33 cellular contexts compared by ENCODE assay signal in the genomic region with DNA sequence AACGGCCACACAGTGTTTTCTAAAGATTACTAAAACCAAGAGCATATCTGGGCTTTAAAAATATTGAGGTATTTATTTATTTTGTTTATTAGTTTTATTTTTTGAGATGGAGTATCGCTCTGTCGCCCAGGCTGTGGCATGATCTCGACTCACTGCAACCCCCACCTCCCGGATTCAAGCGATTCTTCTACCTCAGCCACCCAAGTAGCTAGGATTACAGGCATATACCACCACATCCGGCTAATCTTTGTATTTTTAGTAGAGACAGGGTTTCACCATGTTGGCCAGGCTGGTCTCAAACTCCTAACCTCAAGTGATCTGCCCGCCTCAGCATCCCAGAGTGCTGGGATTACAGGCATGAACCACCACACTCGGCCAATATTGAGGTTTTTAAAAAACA. TPM values are rescaled to one million over a fixed set of nuclear protein-coding genes. Genes with fewer than 3 reads are reported as not detected.
"Had no signal": no experiment of that assay in that cellular context is flagged by ENCODE, and none has a peak within 500 bp of the region (broad histone marks: within the 10 kb centered on the region; RNA-seq: fewer than 3 reads in every experiment).

No MANE protein-coding gene starts in this region.

- H2AFZ ChIP-seq: PC-9 had no signal

- DNase-seq: activated CD4-positive, alpha-beta memory T cell treated with anti-CD3 and anti-CD28 coated beads, Interleukin-2, amount 10 ng/mL, durations not matched to agents 7 days and 5 days; activated CD4-positive, alpha-beta T cell treated with anti-CD3 and anti-CD28 coated beads for 1 hour; activated CD4-positive, alpha-beta T cell treated with anti-CD3 and anti-CD28 coated beads for 48 hours; activated CD4-positive, CD25-positive, alpha-beta regulatory T cell; activated CD8-positive, alpha-beta memory T cell treated with anti-CD3 and anti-CD28 coated beads for 24 hours; activated effector memory CD4-positive, alpha-beta T cell treated with anti-CD3 and anti-CD28 coated beads, Interleukin-2, amount 50 U/mL, for 16 hours; activated naive CD4-positive, alpha-beta T cell; activated naive CD4-positive, alpha-beta T cell treated with anti-CD3 and anti-CD28 coated beads, Interleukin-2, amount 50 U/mL, for 16 hours; activated naive CD8-positive, alpha-beta T cell treated with anti-CD3 and anti-CD28 coated beads for 36 hours; activated T-cell treated with anti-CD3 and anti-CD28 coated beads, Interleukin-2, amount 50 U/mL, for 1 hour; activated T-cell treated with anti-CD3 and anti-CD28 coated beads, Interleukin-2, amount 50 U/mL, for 72 hours; amniotic stem cell; aorta; NCI-H1105; NCI-H1417 treated with DMSO at 0.1 percent for 48 hours; NCI-H187 treated with DMSO at 0.1 percent for 48 hours; NCI-H2107; NCI-H2171; NCI-H526 treated with DMSO at 0.1 percent for 48 hours; NCI-H774; PC-9; SIG-M5; SW 1271; T-helper 1 cell; T-helper 2 cell; T-helper 9 cell; WERI-Rb-1 had no signal

- H3K4me1 Mint-ChIP-seq: activated CD4-positive, alpha-beta memory T cell treated with anti-CD3 and anti-CD28 coated beads, Interleukin-2, amount 10 ng/mL, durations not matched to agents 7 days and 5 days; activated naive CD8-positive, alpha-beta T cell treated with anti-CD3 and anti-CD28 coated beads for 36 hours; activated T-helper 17 cell treated with anti-CD3 and anti-CD28 coated beads, Interleukin-2, amount 50 U/mL, for 72 hours had no signal

- H3K4me3 Mint-ChIP-seq: activated CD4-positive, alpha-beta memory T cell treated with anti-CD3 and anti-CD28 coated beads, Interleukin-2, amount 10 ng/mL, durations not matched to agents 7 days and 5 days; activated naive CD8-positive, alpha-beta T cell treated with anti-CD3 and anti-CD28 coated beads for 36 hours; activated T-cell treated with anti-CD3 and anti-CD28 coated beads, Interleukin-2, amount 50 U/mL, for 72 hours; activated T-helper 17 cell treated with anti-CD3 and anti-CD28 coated beads, Interleukin-2, amount 50 U/mL, for 72 hours had no signal

- H3K27me3 Mint-ChIP-seq: activated CD4-positive, alpha-beta memory T cell treated with anti-CD3 and anti-CD28 coated beads, Interleukin-2, amount 10 ng/mL, durations not matched to agents 7 days and 5 days; activated naive CD8-positive, alpha-beta T cell treated with anti-CD3 and anti-CD28 coated beads for 36 hours; activated T-helper 17 cell treated with anti-CD3 and anti-CD28 coated beads, Interleukin-2, amount 50 U/mL, for 72 hours had no signal

- H3K4me2 ChIP-seq: PC-9 had no signal

- H3K4me3 ChIP-seq: PC-9 had no signal

- H3K9me3 Mint-ChIP-seq: activated CD4-positive, alpha-beta memory T cell treated with anti-CD3 and anti-CD28 coated beads, Interleukin-2, amount 10 ng/mL, durations not matched to agents 7 days and 5 days; activated T-cell treated with anti-CD3 and anti-CD28 coated beads, Interleukin-2, amount 50 U/mL, for 72 hours; activated T-helper 17 cell treated with anti-CD3 and anti-CD28 coated beads, Interleukin-2, amount 50 U/mL, for 72 hours had no signal

- H3K36me3 ChIP-seq: WERI-Rb-1 had no signal

- H3K27ac ChIP-seq: PC-9, RWPE1, WERI-Rb-1 had no signal

- H3K27ac Mint-ChIP-seq: activated CD4-positive, alpha-beta memory T cell treated with anti-CD3 and anti-CD28 coated beads, Interleukin-2, amount 10 ng/mL, durations not matched to agents 7 days and 5 days; activated naive CD8-positive, alpha-beta T cell treated with anti-CD3 and anti-CD28 coated beads for 36 hours; activated T-cell treated with anti-CD3 and anti-CD28 coated beads, Interleukin-2, amount 50 U/mL, for 72 hours; activated T-helper 17 cell treated with anti-CD3 and anti-CD28 coated beads, Interleukin-2, amount 50 U/mL, for 72 hours had no signal

- ATAC-seq: activated T-cell treated with anti-CD3 and anti-CD28 coated beads, Interleukin-2, amount 50 U/mL, for 72 hours; activated T-helper 17 cell treated with anti-CD3 and anti-CD28 coated beads, Interleukin-2, amount 50 U/mL, for 72 hours; Right ventricle myocardium inferior had no signal

RNA-seq across cellular contexts. Expression of a gene that starts 39.3 kb away (rescaled TPM):
- total RNA-seq: activated CD4-positive, alpha-beta memory T cell treated with anti-CD3 and anti-CD28 coated beads, Interleukin-2, amount 10 ng/mL, durations not matched to agents 7 days and 5 days; activated naive CD8-positive, alpha-beta T cell treated with anti-CD3 and anti-CD28 coated beads for 36 hours; activated T-cell treated with anti-CD3 and anti-CD28 coated beads, Interleukin-2, amount 50 U/mL, for 72 hours; activated T-helper 17 cell treated with anti-CD3 and anti-CD28 coated beads, Interleukin-2, amount 50 U/mL, for 72 hours; aorta; cardiac septum; M059J; OCI-LY7; PC-9; Right ventricle myocardium inferior had no signal
